ENCODE assay signal across 9 cellular contexts in genomic region chr18:3624818-3625716, GRCh38.
DNase-seq lines count a peak whose midpoint lies in the region; ATAC-seq, FAIRE-seq and TF ChIP-seq lines count a peak whose summit lies in the region.
"Had no signal": no experiment of that assay in that cellular context is flagged by ENCODE, and none has a peak within 500 bp of the region (broad histone marks: within the 10 kb centered on the region; RNA-seq: fewer than 3 reads in every experiment).

No MANE protein-coding gene starts in this region.

- POLR2A ChIA-PET in H1 (lab: Charles Lee; ENCODE audit: partially characterized antibody) = interaction anchor here (0.6 to 2.3 kb wide), 7 partner anchors 8 to 328 kb away, joined by 4 to 29 read pairs (median 5); no protein-coding TSS in a partner anchor

- peaks cover 0 to 2% of the 10 kb centered on the region in 2 experiments; a peak in 1 of 4 replicates for H3K9me3 ChIP-seq in H1 (ENCODE audit: insufficient read depth in 2 of 2, low read depth in 1 of 2, low read length in 1 of 2)
- no peaks in the 10 kb centered on the region for H3K9me3 ChIP-seq in thyroid gland
- H3K9me3 ChIP-seq: ovary had no signal

- TF ChIP-seq POLR2A in H1 (IDR thresholded peaks at IDR 0.05; ENCODE audit: control extremely low read depth in 1 of 2, low read depth in 2 of 2, low read length in 2 of 2) = no peak
- no peak for TF ChIP-seq POLR2A in thyroid gland (IDR thresholded peaks at IDR 0.05)

- H3K36me3 Mint-ChIP-seq in nephron progenitor cell (ENCODE audit: low read depth) = no peaks in the 10 kb centered on the region

- H2AFZ ChIP-seq in H1 (ENCODE audit: low read length) = no peak overlapping the region

- H3K27me3 ChIP-seq in H1 (replicated peaks in 1 of 4; ENCODE audit: control insufficient read depth in 3 of 4, extremely low read depth in 1 of 4, insufficient read depth in 3 of 4, low read length in 3 of 4) (no peaks in the 10 kb centered on the region), thyroid gland (no peaks in the 10 kb centered on the region)
- H3K27me3 ChIP-seq: ovary had no signal

- no peak overlapping the region for H3K23ac ChIP-seq in H1 (ENCODE audit: insufficient read length)

- H3K18ac ChIP-seq in H1 (ENCODE audit: extremely low read depth, low read length) = peak overlapping the region; percentile 72; the same call in 1 of the 2 replicates

- ATAC-seq in GM21825 (IDR thresholded peaks at IDR 0.05; ENCODE audit: unreplicated experiment) = no peak

- peaks cover 39% of the 10 kb centered on the region for H3K4me1 Mint-ChIP-seq in nephron progenitor cell

- H3K4me1 ChIP-seq in H1 (replicated peaks in 1 of 4; ENCODE audit: control insufficient read depth in 3 of 4, insufficient read depth in 4 of 4, low read length in 3 of 4) = peaks cover 9 to 21% (median 11%) of the 10 kb centered on the region in 4 experiments
- peaks cover 13 to 44% of the 10 kb centered on the region in 2 donors for H3K4me1 ChIP-seq in thyroid gland

- peak; percentile 97 for DNase-seq in AG10803 (ENCODE audit: low read depth)
- peak; percentile 95 for DNase-seq in HS-27A (ENCODE audit: low read depth)
- peak; percentile 62 to 76 for DNase-seq in activated CD4-positive, alpha-beta T cell treated with anti-CD3 and anti-CD28 coated beads, Interleukin-2, amount 50 U/mL, for 48 hours
- DNase-seq in H1 (ENCODE audit: low read depth in 1 of 2, low spot score in 2 of 2) = no peak
- DNase-seq in nephron progenitor cell = no peak
- DNase-seq in thyroid gland = no peak
- DNase-seq in GM19240 (ENCODE audit: insufficient read length, low spot score) = no peak

- no peak overlapping the region for H4K8ac ChIP-seq in H1 (ENCODE audit: extremely low read depth, insufficient read depth, low read length)

- CTCF ChIA-PET in H1 (lab: Charles Lee; ENCODE audit: partially characterized antibody) = interaction anchor here (0.6 to 4.5 kb wide), 4 partner anchors 40 to 1372 kb away, joined by 4 to 29 read pairs (median 4); no protein-coding TSS in a partner anchor

- H3K27ac ChIP-seq in H1 (ENCODE audit: low read depth, low read length) (no peak overlapping the region; the same call in 1 of the 2 replicates), thyroid gland (peak overlapping the region; percentile 62 to 90 (median 83))

- no peaks in the 10 kb centered on the region for H3K36me3 ChIP-seq in H1 (ENCODE audit: control insufficient read depth in 2 of 4, insufficient read depth in 4 of 4, low read length in 3 of 4)
- H3K36me3 ChIP-seq in thyroid gland = no peaks in the 10 kb centered on the region
- H3K36me3 ChIP-seq: ovary had no signal

- no peaks in the 10 kb centered on the region for H3K79me1 ChIP-seq in H1 (ENCODE audit: low read depth, low read length)

- no peak overlapping the region for H3K4ac ChIP-seq in H1 (replicated peaks; ENCODE audit: insufficient read length, low read depth, low read length)

- no peak for TF ChIP-seq RAD21 in H1 (IDR thresholded peaks at IDR 0.05 in 1 of 2, conservative IDR thresholded peaks at IDR 0.05 in 1 of 2; ENCODE audit: low read depth in 2 of 2, low read length in 2 of 2)

- peak overlapping the region; percentile 39 for H3K4me3 ChIP-seq in AG10803 (ENCODE audit: low read length)
- peak overlapping the region in 1 of 4 experiments; percentile 4; a peak in 2 of 8 replicates for H3K4me3 ChIP-seq in H1 (ENCODE audit: extremely low read depth in 1 of 4, insufficient read depth in 2 of 4, low read depth in 3 of 4, low read length in 4 of 4)
- no peak overlapping the region for H3K4me3 ChIP-seq in thyroid gland (replicated peaks in 1 of 3)
- H3K4me3 ChIP-seq: ovary had no signal

- peak overlapping the region; percentile 67; the same call in 1 of the 2 replicates for H2BK5ac ChIP-seq in H1 (ENCODE audit: low read depth, low read length)

- peak overlapping the region; percentile 76 for H4K91ac ChIP-seq in H1 (replicated peaks; ENCODE audit: insufficient read length, low read length)

- no peaks in the 10 kb centered on the region for H3K23me2 ChIP-seq in H1 (ENCODE audit: low read depth, low read length)

- no peak for FAIRE-seq in H1 (lab: Jason Lieb, UNC)

- TF ChIP-seq CTCF in AG10803 (conservative IDR thresholded peaks at IDR 0.05; ENCODE audit: low read length) = no peak
- TF ChIP-seq CTCF in H1 (IDR thresholded peaks at IDR 0.05; ENCODE audit: control extremely low read depth in 1 of 3, insufficient read depth in 1 of 3, low read depth in 1 of 3, low read length in 3 of 3) = no peak
- TF ChIP-seq CTCF in nephron progenitor cell (IDR thresholded peaks at IDR 0.05) = no peak
- no peak for TF ChIP-seq CTCF in thyroid gland (IDR thresholded peaks at IDR 0.05)

- peak overlapping the region; percentile 76 for H2BK120ac ChIP-seq in H1 (replicated peaks; ENCODE audit: low read depth, low read length)

- peak overlapping the region; percentile 79 for H3K27ac Mint-ChIP-seq in nephron progenitor cell

- WGBS in H1 (ENCODE audit: extremely low coverage in 1 of 2, insufficient coverage in 1 of 2, insufficient read length in 1 of 2, insufficient replicate concordance in 2 of 2, low coverage in 1 of 2, low lambda C conversion rate in 2 of 2, missing lambda C conversion rate in 1 of 2), 2 experiments = 76% methylated on average over 11 of the region's 11 CpGs; no CpG with 5 or more reads in 1 of the 2 experiments
- 64 to 74% methylated on average over 11 of the region's 11 CpGs for WGBS in thyroid gland, 2 donors

- H3K56ac ChIP-seq in H1 (replicated peaks; ENCODE audit: insufficient read length, low read depth, low read length) = no peak overlapping the region

- H3K4me3 Mint-ChIP-seq in nephron progenitor cell = peak overlapping the region; percentile 37

- H3K9me3 Mint-ChIP-seq in nephron progenitor cell = no peaks in the 10 kb centered on the region

- peak overlapping the region; percentile 80 for H2BK12ac ChIP-seq in H1 (ENCODE audit: low read depth, low read length)

- no peak overlapping the region for H4K5ac ChIP-seq in H1 (ENCODE audit: insufficient read length, low read depth, low read length)

- H3K14ac ChIP-seq in H1 (ENCODE audit: insufficient read length) = no peak overlapping the region

- TF ChIP-seq EP300 in H1 (IDR thresholded peaks at IDR 0.05; ENCODE audit: borderline replicate concordance in 1 of 2, low read depth in 2 of 2, low read length in 2 of 2) = no peak

- H3K9ac ChIP-seq in H1 (replicated peaks in 1 of 4; ENCODE audit: extremely low read depth in 1 of 4, low read depth in 3 of 4, low read length in 3 of 4) = no peak overlapping the region; a peak in 1 of 7 replicates

- H2AK5ac ChIP-seq in H1 (ENCODE audit: low read depth, low read length) = no peak overlapping the region

- no peak overlapping the region for H2BK15ac ChIP-seq in H1 (ENCODE audit: low read length)

- intact Hi-C loops in thyroid gland (cut with DNase I) = no loop called here

- H3K79me2 ChIP-seq in H1 (ENCODE audit: control insufficient read depth in 1 of 2, insufficient read depth in 2 of 2, low read length in 2 of 2) = no peaks in the 10 kb centered on the region

- H3K4me2 ChIP-seq in H1 (ENCODE audit: insufficient read depth in 1 of 2, low read depth in 2 of 2, low read length in 2 of 2) = no peak overlapping the region; a peak in 1 of 4 replicates

- no peaks in the 10 kb centered on the region for H4K20me1 ChIP-seq in H1 (replicated peaks in 1 of 2; ENCODE audit: control insufficient read depth in 1 of 2, insufficient read depth in 2 of 2, low read length in 2 of 2)

- H3K27me3 Mint-ChIP-seq in nephron progenitor cell (ENCODE audit: low read depth, poor library complexity) = peaks cover 9% of the 10 kb centered on the region

- H2BK20ac ChIP-seq in H1 (ENCODE audit: low read length) = peak overlapping the region; percentile 8; the same call in 1 of the 2 replicates

TF ChIP-seq in H1, 55 proteins besides CTCF, POLR2A, EP300 and RAD21:
- no peak for TF ChIP-seq SP1 (IDR thresholded peaks at IDR 0.05; ENCODE audit: low read depth, low read length)
- TF ChIP-seq TBP (IDR thresholded peaks at IDR 0.05; ENCODE audit: low read depth, low read length) = 0 out of 2 replicates have a peak, but pooled peaks have one; percentile 12

Comparison
In these comparisons a context has a peak if more than half of its experiments do, and no peak if none do; other contexts are left out.
1. DNase-seq: peak in AG10803 (single experiment), HS-27A (single experiment) and activated CD4-positive, alpha-beta T cell treated with anti-CD3 and anti-CD28 coated beads, Interleukin-2, amount 50 U/mL, for 48 hours (2 of 2); none in H1 (0 of 2), nephron progenitor cell (single experiment), thyroid gland (0 of 2) and GM19240 (single experiment).